9 cellular contexts compared by ENCODE assay signal in the genomic region with DNA sequence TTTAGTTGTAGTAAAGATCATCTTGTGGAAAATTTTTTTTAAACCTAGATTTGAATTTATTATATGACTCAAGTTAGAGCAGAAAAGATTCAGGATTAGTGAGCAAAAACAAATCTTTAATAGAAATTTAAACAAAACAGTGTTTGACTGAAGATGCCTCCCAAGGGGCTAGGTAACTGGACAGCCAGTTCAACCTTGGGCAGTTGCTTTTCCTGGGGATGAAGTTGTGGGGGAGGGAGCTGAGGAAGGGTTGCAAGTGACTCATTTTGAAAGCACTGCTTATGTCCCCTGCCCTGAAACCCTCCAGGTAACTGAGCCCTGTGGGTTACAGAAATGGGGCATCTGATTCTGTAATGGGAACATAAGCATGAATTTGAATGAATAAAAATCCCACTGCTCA. TPM values are rescaled to one million over a fixed set of nuclear protein-coding genes. Genes with fewer than 3 reads are reported as not detected.
A peak's percentile ranks its signal among the peaks of the same experiment; 100 is the strongest.
DNase-seq lines count a peak whose midpoint lies in the region; ATAC-seq and TF ChIP-seq lines count a peak whose summit lies in the region.
"Had no signal": no experiment of that assay in that cellular context is flagged by ENCODE, and none has a peak within 500 bp of the region (broad histone marks: within the 10 kb centered on the region; RNA-seq: fewer than 3 reads in every experiment).

No MANE protein-coding gene starts in this region.

- no peak overlapping the region for H3K4me2 ChIP-seq in OCI-LY7 (ENCODE audit: low read length)

- H3K36me3 ChIP-seq in OCI-LY7 (ENCODE audit: insufficient read depth, low read length) = no peaks in the 10 kb centered on the region

- peak overlapping the region; percentile 29; the same call in 1 of the 2 replicates for H2AFZ ChIP-seq in OCI-LY7 (ENCODE audit: low read length)

- POLR2A ChIA-PET in OCI-LY7 (lab: Charles Lee) = interaction anchor here (0.8 to 1.1 kb wide), 2 partner anchors 13 to 29 kb away, joined by 3 to 8 read pairs; a partner anchor contains a TSS

- no peak overlapping the region for H3K4me3 ChIP-seq in OCI-LY7 (ENCODE audit: low read depth, low read length, poor library complexity, severe bottlenecking)

- CTCF ChIA-PET in OCI-LY7 (lab: Charles Lee; ENCODE audit: unreplicated experiment) = no interaction called here

- no peaks in the 10 kb centered on the region for H4K20me1 ChIP-seq in OCI-LY7 (ENCODE audit: insufficient read depth, low read length)

- H3K4me1 ChIP-seq in OCI-LY7 (ENCODE audit: insufficient read depth, low read length, poor library complexity, severe bottlenecking) = peaks cover 26% of the 10 kb centered on the region

- BruUV-seq in OCI-LY7 (replicated peaks; lab: Mats Ljungman, UMichigan) = no TSS peak

- no peak for DNase-seq in OCI-LY7 (ENCODE audit: low spot score)
- DNase-seq in iris pigment epithelial cell (ENCODE audit: low read depth) = peak; percentile 35
- DNase-seq in T1000 (lab: John Stamatoyannopoulos, UW) = no peak
- no peak for DNase-seq in NCI-H1694 treated with DMSO at 0.1 percent for 48 hours (lab: John Stamatoyannopoulos, UW)
- no peak for DNase-seq in medulla oblongata (ENCODE audit: extremely low spot score)
- no peak for DNase-seq in substantia nigra (lab: John Stamatoyannopoulos, UW)
- DNase-seq: H7 had no signal

- no peaks in the 10 kb centered on the region for H3K79me2 ChIP-seq in OCI-LY7 (ENCODE audit: insufficient read depth, low read depth, low read length)

- no peaks in the 10 kb centered on the region for H3K9me3 ChIP-seq in OCI-LY7 (ENCODE audit: low read length)

- ATAC-seq in GM18511 (IDR thresholded peaks at IDR 0.05; ENCODE audit: unreplicated experiment) (peak; percentile 81), GM21825 (IDR thresholded peaks at IDR 0.05; ENCODE audit: unreplicated experiment) (peak; percentile 65)

- intact Hi-C loops in OCI-LY7 (cut with micrococcal nuclease; ENCODE audit: unreplicated experiment) = loop anchor here (5.0 kb wide), 1 partner anchor 95 kb away; no protein-coding TSS in a partner anchor

- H3K27ac ChIP-seq in OCI-LY7 (ENCODE audit: low read depth, low read length, poor library complexity, severe bottlenecking) (no peak overlapping the region), substantia nigra (ENCODE audit: low read depth, low read length, poor library complexity, severe bottlenecking) (no peak overlapping the region)

- no peak for TF ChIP-seq CTCF in OCI-LY7 (conservative IDR thresholded peaks at IDR 0.05; ENCODE audit: low read length)

- H3K9me2 ChIP-seq in OCI-LY7 (ENCODE audit: insufficient read depth, low read length) = no peaks in the 10 kb centered on the region

RNA-seq across cellular contexts. Expression of a gene that starts 13.1 kb away (rescaled TPM):
- total RNA-seq in OCI-LY7 (2014; rRNA removed; shearing (Covaris generic)) = not detected in 2 replicates
- 0.53 TPM in 1 of 2 replicates, not detected in the other for total RNA-seq in OCI-LY7 (2022)
- total RNA-seq: H7 had no signal
